Comparison of ENCODE assay signal across 26 cellular contexts in the genomic region with DNA sequence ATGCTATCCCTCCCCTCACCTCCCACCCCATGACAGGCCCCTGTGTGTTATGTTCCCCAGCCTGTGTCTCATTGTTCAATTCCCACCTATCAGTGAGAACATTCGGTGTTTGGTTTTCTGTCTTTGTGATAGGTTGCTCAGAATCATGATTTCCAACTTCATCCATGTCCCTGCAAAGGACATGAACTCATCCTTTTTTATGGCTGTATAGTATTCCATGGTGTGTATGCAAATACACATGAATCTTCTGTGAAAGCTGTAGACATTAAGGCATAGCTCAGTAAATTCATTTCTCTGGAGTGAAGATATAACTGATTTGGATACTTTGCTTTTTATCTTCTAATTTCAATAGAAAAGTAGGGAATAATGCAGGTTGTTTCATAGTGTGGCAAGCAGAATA.
"Had no signal": no experiment of that assay in that cellular context is flagged by ENCODE, and none has a peak within 500 bp of the region (broad histone marks: within the 10 kb centered on the region; RNA-seq: fewer than 3 reads in every experiment).

No MANE protein-coding gene starts in this region.

- H3K9me3 ChIP-seq: colonic mucosa, esophagus muscularis mucosa, esophagus squamous epithelium, gastrocnemius medialis, gastroesophageal sphincter had no signal

- H3K4me1 ChIP-seq: colonic mucosa, foreskin keratinocyte, gastrocnemius medialis, heart left ventricle had no signal

- H3K4me2 ChIP-seq: hepatocyte had no signal

- H3K36me3 ChIP-seq: colonic mucosa, esophagus muscularis mucosa, esophagus squamous epithelium, gastrocnemius medialis, gastroesophageal sphincter, heart left ventricle, heart right ventricle had no signal

- FAIRE-seq: endothelial cell of umbilical vein, frontal cortex had no signal

- H3K79me2 ChIP-seq: hepatocyte had no signal

- H3K4me3 ChIP-seq: colonic mucosa, coronary artery, dorsolateral prefrontal cortex, esophagus muscularis mucosa, esophagus squamous epithelium, gastrocnemius medialis, gastroesophageal sphincter, heart left ventricle, heart right ventricle, hepatocyte had no signal

- H3K27me3 ChIP-seq: colonic mucosa, dorsolateral prefrontal cortex, esophagus muscularis mucosa, esophagus squamous epithelium, gastrocnemius medialis, gastroesophageal sphincter, heart left ventricle, heart right ventricle, hepatocyte had no signal

- DNase-seq: colonic mucosa; cortex of kidney; dermis blood vessel endothelial cell; dorsolateral prefrontal cortex; effector CD4-positive, alpha-beta T cell; effector CD8-positive, alpha-beta T cell; effector memory CD4-positive, alpha-beta T cell; effector memory CD8-positive, alpha-beta T cell; endodermal cell; erythroblast; esophagus squamous epithelium; foreskin fibroblast; foreskin keratinocyte; foreskin melanocyte; gastrocnemius medialis; glutamatergic neuron; heart left ventricle; heart right ventricle had no signal

- H2AFZ ChIP-seq: hepatocyte had no signal

- H3K27ac ChIP-seq: colonic mucosa, coronary artery, epithelial cell of prostate, esophagus muscularis mucosa, esophagus squamous epithelium, foreskin keratinocyte, gastrocnemius medialis, gastroesophageal sphincter, heart left ventricle, heart right ventricle, hepatocyte had no signal

- ATAC-seq: effector memory CD8-positive, alpha-beta T cell; esophagus mucosa; foreskin keratinocyte; gastrocnemius medialis; gastroesophageal sphincter; heart left ventricle; heart right ventricle had no signal
